In genomic region chr6:148999921-149000589, GRCh38 we compare ENCODE assay signal across 10 cellular contexts.
DNase-seq lines count a peak whose midpoint lies in the region; ATAC-seq, FAIRE-seq and TF ChIP-seq lines count a peak whose summit lies in the region.
"Had no signal": no experiment of that assay in that cellular context is flagged by ENCODE, and none has a peak within 500 bp of the region (broad histone marks: within the 10 kb centered on the region; RNA-seq: fewer than 3 reads in every experiment).

No MANE protein-coding gene starts in this region.

- TF ChIP-seq CTCF in natural killer cell (IDR thresholded peaks at IDR 0.05) (no peak), D721Med (IDR thresholded peaks at IDR 0.05; ENCODE audit: insufficient read depth, missing control alignments) (no peak), suprapubic skin (IDR thresholded peaks at IDR 0.05) (no peak)

- DNase-seq in Caki2 (ENCODE audit: low read depth) (peak; percentile 34), RCC 7860 (ENCODE audit: low spot score) (peak; percentile 86), dermis blood vessel endothelial cell (peak; percentile 56), natural killer cell (no peak), NCI-H146 (lab: John Stamatoyannopoulos, UW) (no peak), D721Med (ENCODE audit: insufficient read length, low spot score) (no peak), suprapubic skin (ENCODE audit: low spot score in 2 of 2) (no peak)
- DNase-seq: NCI-H510A treated with DMSO at 0.1 percent for 48 hours had no signal

- H3K27ac Mint-ChIP-seq in natural killer cell, result peak overlapping the region; percentile 55 to 72

- H3K27me3 Mint-ChIP-seq in natural killer cell (ENCODE audit: low read depth in 2 of 2), result no peaks in the 10 kb centered on the region

- in situ Hi-C loops in Caki2 (cut with HindIII; ENCODE audit: low pct_unique_long_range_greater_than_20kb, low sequenced_read_pairs), result no loop called here

- H3K4me1 Mint-ChIP-seq in natural killer cell, result peaks cover 51 to 52% of the 10 kb centered on the region in 2 donors

- no peak for TF ChIP-seq POLR2A in suprapubic skin (IDR thresholded peaks at IDR 0.05)

- TF ChIP-seq EP300 in suprapubic skin (IDR thresholded peaks at IDR 0.05), result no peak

- WGBS in suprapubic skin, result 76% methylated on average over 4 of the region's 4 CpGs

- H3K9me3 Mint-ChIP-seq in natural killer cell, result no peaks in the 10 kb centered on the region

- ATAC-seq in natural killer cell (peak in 2 of 3 donors; percentile 43 to 57), GM21390 (IDR thresholded peaks at IDR 0.05; ENCODE audit: unreplicated experiment) (no peak)

- intact Hi-C loops in natural killer cell (cut with micrococcal nuclease), result no loop called here

- H3K36me3 Mint-ChIP-seq in natural killer cell, result no peaks in the 10 kb centered on the region

- no peaks in the 10 kb centered on the region for H3K27me3 ChIP-seq in suprapubic skin
- H3K27me3 ChIP-seq: gastrocnemius medialis had no signal

- H3K4me3 ChIP-seq in suprapubic skin, result no peak overlapping the region
- H3K4me3 ChIP-seq: gastrocnemius medialis had no signal

- FAIRE-seq in RCC 7860 (lab: Jason Lieb, UNC) (peak; percentile 97), D721Med (lab: Jason Lieb, UNC) (no peak)

- peaks cover 6% of the 10 kb centered on the region for H3K9me3 ChIP-seq in suprapubic skin

- H3K27ac ChIP-seq in suprapubic skin, result no peak overlapping the region
- H3K27ac ChIP-seq: gastrocnemius medialis had no signal

- H3K4me1 ChIP-seq in suprapubic skin, result peaks cover 7% of the 10 kb centered on the region

- H3K36me3 ChIP-seq in suprapubic skin, result no peaks in the 10 kb centered on the region
- H3K36me3 ChIP-seq: gastrocnemius medialis had no signal

- H3K4me3 Mint-ChIP-seq in natural killer cell, result peak overlapping the region; percentile 73

Comparison
In these comparisons a context has a peak if more than half of its experiments do, and no peak if none do; other contexts are left out.
1. DNase-seq: peak in Caki2 (single experiment), RCC 7860 (single experiment) and dermis blood vessel endothelial cell (single experiment); none in natural killer cell (single experiment), NCI-H146 (single experiment), D721Med (single experiment) and suprapubic skin (0 of 2).